2 cellular contexts compared by ENCODE assay signal in the genomic region with DNA sequence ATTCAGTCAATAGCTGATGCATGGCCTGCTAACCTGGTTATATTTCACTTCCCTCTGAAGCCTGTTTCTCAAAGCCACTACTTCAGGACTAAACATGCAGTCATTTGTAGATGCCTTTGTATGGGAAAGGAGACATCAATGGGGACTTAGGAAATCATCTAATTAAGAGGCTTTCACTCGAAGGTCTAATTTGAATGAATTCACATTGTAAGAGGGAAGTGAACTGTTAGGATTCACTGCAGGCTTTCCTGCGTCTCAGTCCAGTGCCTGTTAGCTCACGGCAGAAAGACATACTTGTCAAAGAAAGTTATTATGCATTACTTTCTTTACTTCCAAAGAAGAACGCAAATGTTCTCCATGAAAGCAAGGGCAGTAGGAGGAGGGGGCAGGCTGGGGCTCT.
TF ChIP-seq lines count a peak whose summit lies in the region.

No MANE protein-coding gene starts in this region.

TF ChIP-seq in GM23338, 12 proteins besides CTCF, POLR2A, EP300 and RAD21 (continues in another document):
- TF ChIP-seq JUNB (IDR thresholded peaks at IDR 0.05; ENCODE audit: unreplicated experiment) (no peak), NANOG (IDR thresholded peaks at IDR 0.05; ENCODE audit: borderline replicate concordance) (no peak), EZH2 (IDR thresholded peaks at IDR 0.05; ENCODE audit: low read depth, unreplicated experiment) (no peak), ZNF331 (CRISPR knock-in tag; IDR thresholded peaks at IDR 0.05; ENCODE audit: low read depth) (no peak), CREB1 (CRISPR knock-in tag; IDR thresholded peaks at IDR 0.05; ENCODE audit: low read depth) (no peak), POLR2AphosphoS5 (IDR thresholded peaks at IDR 0.05; ENCODE audit: low read depth) (no peak), EZH2phosphoT487 (IDR thresholded peaks at IDR 0.05; ENCODE audit: unreplicated experiment) (no peak), ZNF114 (CRISPR knock-in tag; IDR thresholded peaks at IDR 0.05) (no peak), STAT1 (IDR thresholded peaks at IDR 0.05; ENCODE audit: unreplicated experiment) (no peak)
- TF ChIP-seq, protein P1, sequence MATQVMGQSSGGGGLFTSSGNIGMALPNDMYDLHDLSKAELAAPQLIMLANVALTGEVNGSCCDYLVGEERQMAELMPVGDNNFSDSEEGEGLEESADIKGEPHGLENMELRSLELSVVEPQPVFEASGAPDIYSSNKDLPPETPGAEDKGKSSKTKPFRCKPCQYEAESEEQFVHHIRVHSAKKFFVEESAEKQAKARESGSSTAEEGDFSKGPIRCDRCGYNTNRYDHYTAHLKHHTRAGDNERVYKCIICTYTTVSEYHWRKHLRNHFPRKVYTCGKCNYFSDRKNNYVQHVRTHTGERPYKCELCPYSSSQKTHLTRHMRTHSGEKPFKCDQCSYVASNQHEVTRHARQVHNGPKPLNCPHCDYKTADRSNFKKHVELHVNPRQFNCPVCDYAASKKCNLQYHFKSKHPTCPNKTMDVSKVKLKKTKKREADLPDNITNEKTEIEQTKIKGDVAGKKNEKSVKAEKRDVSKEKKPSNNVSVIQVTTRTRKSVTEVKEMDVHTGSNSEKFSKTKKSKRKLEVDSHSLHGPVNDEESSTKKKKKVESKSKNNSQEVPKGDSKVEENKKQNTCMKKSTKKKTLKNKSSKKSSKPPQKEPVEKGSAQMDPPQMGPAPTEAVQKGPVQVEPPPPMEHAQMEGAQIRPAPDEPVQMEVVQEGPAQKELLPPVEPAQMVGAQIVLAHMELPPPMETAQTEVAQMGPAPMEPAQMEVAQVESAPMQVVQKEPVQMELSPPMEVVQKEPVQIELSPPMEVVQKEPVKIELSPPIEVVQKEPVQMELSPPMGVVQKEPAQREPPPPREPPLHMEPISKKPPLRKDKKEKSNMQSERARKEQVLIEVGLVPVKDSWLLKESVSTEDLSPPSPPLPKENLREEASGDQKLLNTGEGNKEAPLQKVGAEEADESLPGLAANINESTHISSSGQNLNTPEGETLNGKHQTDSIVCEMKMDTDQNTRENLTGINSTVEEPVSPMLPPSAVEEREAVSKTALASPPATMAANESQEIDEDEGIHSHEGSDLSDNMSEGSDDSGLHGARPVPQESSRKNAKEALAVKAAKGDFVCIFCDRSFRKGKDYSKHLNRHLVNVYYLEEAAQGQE (IDR thresholded peaks at IDR 0.05; ENCODE audit: unreplicated experiment): no peak
- TF ChIP-seq, protein P2, sequence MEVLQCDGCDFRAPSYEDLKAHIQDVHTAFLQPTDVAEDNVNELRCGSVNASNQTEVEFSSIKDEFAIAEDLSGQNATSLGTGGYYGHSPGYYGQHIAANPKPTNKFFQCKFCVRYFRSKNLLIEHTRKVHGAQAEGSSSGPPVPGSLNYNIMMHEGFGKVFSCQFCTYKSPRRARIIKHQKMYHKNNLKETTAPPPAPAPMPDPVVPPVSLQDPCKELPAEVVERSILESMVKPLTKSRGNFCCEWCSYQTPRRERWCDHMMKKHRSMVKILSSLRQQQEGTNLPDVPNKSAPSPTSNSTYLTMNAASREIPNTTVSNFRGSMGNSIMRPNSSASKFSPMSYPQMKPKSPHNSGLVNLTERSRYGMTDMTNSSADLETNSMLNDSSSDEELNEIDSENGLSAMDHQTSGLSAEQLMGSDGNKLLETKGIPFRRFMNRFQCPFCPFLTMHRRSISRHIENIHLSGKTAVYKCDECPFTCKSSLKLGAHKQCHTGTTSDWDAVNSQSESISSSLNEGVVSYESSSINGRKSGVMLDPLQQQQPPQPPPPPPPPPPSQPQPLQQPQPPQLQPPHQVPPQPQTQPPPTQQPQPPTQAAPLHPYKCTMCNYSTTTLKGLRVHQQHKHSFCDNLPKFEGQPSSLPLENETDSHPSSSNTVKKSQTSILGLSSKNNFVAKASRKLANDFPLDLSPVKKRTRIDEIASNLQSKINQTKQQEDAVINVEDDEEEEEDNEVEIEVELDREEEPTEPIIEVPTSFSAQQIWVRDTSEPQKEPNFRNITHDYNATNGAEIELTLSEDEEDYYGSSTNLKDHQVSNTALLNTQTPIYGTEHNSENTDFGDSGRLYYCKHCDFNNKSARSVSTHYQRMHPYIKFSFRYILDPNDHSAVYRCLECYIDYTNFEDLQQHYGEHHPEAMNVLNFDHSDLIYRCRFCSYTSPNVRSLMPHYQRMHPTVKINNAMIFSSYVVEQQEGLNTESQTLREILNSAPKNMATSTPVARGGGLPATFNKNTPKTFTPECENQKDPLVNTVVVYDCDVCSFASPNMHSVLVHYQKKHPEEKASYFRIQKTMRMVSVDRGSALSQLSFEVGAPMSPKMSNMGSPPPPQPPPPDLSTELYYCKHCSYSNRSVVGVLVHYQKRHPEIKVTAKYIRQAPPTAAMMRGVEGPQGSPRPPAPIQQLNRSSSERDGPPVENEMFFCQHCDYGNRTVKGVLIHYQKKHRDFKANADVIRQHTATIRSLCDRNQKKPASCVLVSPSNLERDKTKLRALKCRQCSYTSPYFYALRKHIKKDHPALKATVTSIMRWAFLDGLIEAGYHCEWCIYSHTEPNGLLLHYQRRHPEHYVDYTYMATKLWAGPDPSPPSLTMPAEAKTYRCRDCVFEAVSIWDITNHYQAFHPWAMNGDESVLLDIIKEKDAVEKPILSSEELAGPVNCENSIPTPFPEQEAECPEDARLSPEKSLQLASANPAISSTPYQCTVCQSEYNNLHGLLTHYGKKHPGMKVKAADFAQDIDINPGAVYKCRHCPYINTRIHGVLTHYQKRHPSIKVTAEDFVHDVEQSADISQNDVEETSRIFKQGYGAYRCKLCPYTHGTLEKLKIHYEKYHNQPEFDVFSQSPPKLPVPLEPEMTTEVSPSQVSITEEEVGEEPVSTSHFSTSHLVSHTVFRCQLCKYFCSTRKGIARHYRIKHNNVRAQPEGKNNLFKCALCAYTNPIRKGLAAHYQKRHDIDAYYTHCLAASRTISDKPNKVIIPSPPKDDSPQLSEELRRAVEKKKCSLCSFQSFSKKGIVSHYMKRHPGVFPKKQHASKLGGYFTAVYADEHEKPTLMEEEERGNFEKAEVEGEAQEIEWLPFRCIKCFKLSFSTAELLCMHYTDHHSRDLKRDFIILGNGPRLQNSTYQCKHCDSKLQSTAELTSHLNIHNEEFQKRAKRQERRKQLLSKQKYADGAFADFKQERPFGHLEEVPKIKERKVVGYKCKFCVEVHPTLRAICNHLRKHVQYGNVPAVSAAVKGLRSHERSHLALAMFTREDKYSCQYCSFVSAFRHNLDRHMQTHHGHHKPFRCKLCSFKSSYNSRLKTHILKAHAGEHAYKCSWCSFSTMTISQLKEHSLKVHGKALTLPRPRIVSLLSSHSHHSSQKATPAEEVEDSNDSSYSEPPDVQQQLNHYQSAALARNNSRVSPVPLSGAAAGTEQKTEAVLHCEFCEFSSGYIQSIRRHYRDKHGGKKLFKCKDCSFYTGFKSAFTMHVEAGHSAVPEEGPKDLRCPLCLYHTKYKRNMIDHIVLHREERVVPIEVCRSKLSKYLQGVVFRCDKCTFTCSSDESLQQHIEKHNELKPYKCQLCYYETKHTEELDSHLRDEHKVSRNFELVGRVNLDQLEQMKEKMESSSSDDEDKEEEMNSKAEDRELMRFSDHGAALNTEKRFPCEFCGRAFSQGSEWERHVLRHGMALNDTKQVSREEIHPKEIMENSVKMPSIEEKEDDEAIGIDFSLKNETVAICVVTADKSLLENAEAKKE (CRISPR knock-in tag; IDR thresholded peaks at IDR 0.05): no peak

TF ChIP-seq in H1, 55 proteins besides CTCF, POLR2A, EP300 and RAD21:
- TF ChIP-seq BACH1 (IDR thresholded peaks at IDR 0.05; ENCODE audit: low read length) (no peak), KDM4A (IDR thresholded peaks at IDR 0.05; ENCODE audit: low read depth, low read length, severe bottlenecking) (no peak), NANOG (IDR thresholded peaks at IDR 0.05; ENCODE audit: insufficient read depth, low read depth, low read length, poor library complexity, severe bottlenecking) (no peak), SP4 (IDR thresholded peaks at IDR 0.05; ENCODE audit: low read length) (no peak), FOSL1 (IDR thresholded peaks at IDR 0.05; ENCODE audit: insufficient read depth, low read depth, low read length) (no peak), SAP30 (IDR thresholded peaks at IDR 0.05; ENCODE audit: insufficient read depth, insufficient replicate concordance, low read length) (no peak), MAFK (IDR thresholded peaks at IDR 0.05; ENCODE audit: low read depth, low read length) (no peak), TBP (IDR thresholded peaks at IDR 0.05; ENCODE audit: low read depth, low read length) (no peak), TEAD4 (IDR thresholded peaks at IDR 0.05; ENCODE audit: low read depth, low read length) (no peak), HDAC6 (IDR thresholded peaks at IDR 0.05; ENCODE audit: low read depth, low read length) (no peak), CREB1 (IDR thresholded peaks at IDR 0.05) (no peak), SUZ12 (IDR thresholded peaks at IDR 0.05; ENCODE audit: low read length) (no peak), SIN3A (conservative IDR thresholded peaks at IDR 0.05 in 1 of 2, IDR thresholded peaks at IDR 0.05 in 1 of 2; ENCODE audit: low read depth in 1 of 2, low read length in 2 of 2) (no peak), SP1 (IDR thresholded peaks at IDR 0.05; ENCODE audit: low read depth, low read length) (no peak), RFX5 (IDR thresholded peaks at IDR 0.05; ENCODE audit: borderline replicate concordance, low read depth, low read length) (no peak), JUN (IDR thresholded peaks at IDR 0.05; ENCODE audit: low read depth, low read length) (no peak), SIX5 (IDR thresholded peaks at IDR 0.05; ENCODE audit: low read depth, low read length) (no peak)
- TF ChIP-seq, protein P3, sequence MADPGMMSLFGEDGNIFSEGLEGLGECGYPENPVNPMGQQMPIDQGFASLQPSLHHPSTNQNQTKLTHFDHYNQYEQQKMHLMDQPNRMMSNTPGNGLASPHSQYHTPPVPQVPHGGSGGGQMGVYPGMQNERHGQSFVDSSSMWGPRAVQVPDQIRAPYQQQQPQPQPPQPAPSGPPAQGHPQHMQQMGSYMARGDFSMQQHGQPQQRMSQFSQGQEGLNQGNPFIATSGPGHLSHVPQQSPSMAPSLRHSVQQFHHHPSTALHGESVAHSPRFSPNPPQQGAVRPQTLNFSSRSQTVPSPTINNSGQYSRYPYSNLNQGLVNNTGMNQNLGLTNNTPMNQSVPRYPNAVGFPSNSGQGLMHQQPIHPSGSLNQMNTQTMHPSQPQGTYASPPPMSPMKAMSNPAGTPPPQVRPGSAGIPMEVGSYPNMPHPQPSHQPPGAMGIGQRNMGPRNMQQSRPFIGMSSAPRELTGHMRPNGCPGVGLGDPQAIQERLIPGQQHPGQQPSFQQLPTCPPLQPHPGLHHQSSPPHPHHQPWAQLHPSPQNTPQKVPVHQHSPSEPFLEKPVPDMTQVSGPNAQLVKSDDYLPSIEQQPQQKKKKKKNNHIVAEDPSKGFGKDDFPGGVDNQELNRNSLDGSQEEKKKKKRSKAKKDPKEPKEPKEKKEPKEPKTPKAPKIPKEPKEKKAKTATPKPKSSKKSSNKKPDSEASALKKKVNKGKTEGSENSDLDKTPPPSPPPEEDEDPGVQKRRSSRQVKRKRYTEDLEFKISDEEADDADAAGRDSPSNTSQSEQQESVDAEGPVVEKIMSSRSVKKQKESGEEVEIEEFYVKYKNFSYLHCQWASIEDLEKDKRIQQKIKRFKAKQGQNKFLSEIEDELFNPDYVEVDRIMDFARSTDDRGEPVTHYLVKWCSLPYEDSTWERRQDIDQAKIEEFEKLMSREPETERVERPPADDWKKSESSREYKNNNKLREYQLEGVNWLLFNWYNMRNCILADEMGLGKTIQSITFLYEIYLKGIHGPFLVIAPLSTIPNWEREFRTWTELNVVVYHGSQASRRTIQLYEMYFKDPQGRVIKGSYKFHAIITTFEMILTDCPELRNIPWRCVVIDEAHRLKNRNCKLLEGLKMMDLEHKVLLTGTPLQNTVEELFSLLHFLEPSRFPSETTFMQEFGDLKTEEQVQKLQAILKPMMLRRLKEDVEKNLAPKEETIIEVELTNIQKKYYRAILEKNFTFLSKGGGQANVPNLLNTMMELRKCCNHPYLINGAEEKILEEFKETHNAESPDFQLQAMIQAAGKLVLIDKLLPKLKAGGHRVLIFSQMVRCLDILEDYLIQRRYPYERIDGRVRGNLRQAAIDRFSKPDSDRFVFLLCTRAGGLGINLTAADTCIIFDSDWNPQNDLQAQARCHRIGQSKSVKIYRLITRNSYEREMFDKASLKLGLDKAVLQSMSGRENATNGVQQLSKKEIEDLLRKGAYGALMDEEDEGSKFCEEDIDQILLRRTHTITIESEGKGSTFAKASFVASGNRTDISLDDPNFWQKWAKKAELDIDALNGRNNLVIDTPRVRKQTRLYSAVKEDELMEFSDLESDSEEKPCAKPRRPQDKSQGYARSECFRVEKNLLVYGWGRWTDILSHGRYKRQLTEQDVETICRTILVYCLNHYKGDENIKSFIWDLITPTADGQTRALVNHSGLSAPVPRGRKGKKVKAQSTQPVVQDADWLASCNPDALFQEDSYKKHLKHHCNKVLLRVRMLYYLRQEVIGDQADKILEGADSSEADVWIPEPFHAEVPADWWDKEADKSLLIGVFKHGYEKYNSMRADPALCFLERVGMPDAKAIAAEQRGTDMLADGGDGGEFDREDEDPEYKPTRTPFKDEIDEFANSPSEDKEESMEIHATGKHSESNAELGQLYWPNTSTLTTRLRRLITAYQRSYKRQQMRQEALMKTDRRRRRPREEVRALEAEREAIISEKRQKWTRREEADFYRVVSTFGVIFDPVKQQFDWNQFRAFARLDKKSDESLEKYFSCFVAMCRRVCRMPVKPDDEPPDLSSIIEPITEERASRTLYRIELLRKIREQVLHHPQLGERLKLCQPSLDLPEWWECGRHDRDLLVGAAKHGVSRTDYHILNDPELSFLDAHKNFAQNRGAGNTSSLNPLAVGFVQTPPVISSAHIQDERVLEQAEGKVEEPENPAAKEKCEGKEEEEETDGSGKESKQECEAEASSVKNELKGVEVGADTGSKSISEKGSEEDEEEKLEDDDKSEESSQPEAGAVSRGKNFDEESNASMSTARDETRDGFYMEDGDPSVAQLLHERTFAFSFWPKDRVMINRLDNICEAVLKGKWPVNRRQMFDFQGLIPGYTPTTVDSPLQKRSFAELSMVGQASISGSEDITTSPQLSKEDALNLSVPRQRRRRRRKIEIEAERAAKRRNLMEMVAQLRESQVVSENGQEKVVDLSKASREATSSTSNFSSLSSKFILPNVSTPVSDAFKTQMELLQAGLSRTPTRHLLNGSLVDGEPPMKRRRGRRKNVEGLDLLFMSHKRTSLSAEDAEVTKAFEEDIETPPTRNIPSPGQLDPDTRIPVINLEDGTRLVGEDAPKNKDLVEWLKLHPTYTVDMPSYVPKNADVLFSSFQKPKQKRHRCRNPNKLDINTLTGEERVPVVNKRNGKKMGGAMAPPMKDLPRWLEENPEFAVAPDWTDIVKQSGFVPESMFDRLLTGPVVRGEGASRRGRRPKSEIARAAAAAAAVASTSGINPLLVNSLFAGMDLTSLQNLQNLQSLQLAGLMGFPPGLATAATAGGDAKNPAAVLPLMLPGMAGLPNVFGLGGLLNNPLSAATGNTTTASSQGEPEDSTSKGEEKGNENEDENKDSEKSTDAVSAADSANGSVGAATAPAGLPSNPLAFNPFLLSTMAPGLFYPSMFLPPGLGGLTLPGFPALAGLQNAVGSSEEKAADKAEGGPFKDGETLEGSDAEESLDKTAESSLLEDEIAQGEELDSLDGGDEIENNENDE (IDR thresholded peaks at IDR 0.05; ENCODE audit: insufficient replicate concordance, low read length): no peak
- TF ChIP-seq, protein P4, sequence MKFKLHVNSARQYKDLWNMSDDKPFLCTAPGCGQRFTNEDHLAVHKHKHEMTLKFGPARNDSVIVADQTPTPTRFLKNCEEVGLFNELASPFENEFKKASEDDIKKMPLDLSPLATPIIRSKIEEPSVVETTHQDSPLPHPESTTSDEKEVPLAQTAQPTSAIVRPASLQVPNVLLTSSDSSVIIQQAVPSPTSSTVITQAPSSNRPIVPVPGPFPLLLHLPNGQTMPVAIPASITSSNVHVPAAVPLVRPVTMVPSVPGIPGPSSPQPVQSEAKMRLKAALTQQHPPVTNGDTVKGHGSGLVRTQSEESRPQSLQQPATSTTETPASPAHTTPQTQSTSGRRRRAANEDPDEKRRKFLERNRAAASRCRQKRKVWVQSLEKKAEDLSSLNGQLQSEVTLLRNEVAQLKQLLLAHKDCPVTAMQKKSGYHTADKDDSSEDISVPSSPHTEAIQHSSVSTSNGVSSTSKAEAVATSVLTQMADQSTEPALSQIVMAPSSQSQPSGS (IDR thresholded peaks at IDR 0.05; ENCODE audit: low read length): no peak
